In genomic region chr2:33372940-33373553, GRCh38 we compare ENCODE assay signal across 8 cellular contexts.
DNase-seq lines count a peak whose midpoint lies in the region; ATAC-seq and TF ChIP-seq lines count a peak whose summit lies in the region.

No MANE protein-coding gene starts in this region.

- no peaks in the 10 kb centered on the region for H3K27me3 ChIP-seq in heart right ventricle
- H3K27me3 ChIP-seq in NT2/D1 (ENCODE audit: insufficient read depth, insufficient read length): no peaks in the 10 kb centered on the region

- H3K36me3 ChIP-seq in heart right ventricle: peaks cover 0 to 24% (median 0%) of the 10 kb centered on the region in 9 donors
- H3K36me3 ChIP-seq in NT2/D1 (ENCODE audit: insufficient read depth, insufficient read length, low read length): no peaks in the 10 kb centered on the region

- H3K4me1 Mint-ChIP-seq in naive B cell: no peaks in the 10 kb centered on the region

- H3K4me1 ChIP-seq in heart right ventricle (peaks cover 0 to 17% (median 0%) of the 10 kb centered on the region in 9 donors), NT2/D1 (ENCODE audit: insufficient read depth, insufficient read length) (no peaks in the 10 kb centered on the region)

- no peaks in the 10 kb centered on the region for H3K9me3 Mint-ChIP-seq in naive B cell

- peak; percentile 50 to 83 (median 80) for TF ChIP-seq CTCF in heart right ventricle (IDR thresholded peaks at IDR 0.05)

- H3K36me3 Mint-ChIP-seq in naive B cell: no peaks in the 10 kb centered on the region

- no peak overlapping the region for H3K27ac ChIP-seq in heart right ventricle

- DNase-seq in heart right ventricle: peak in 1 of 2 donors; percentile 16
- no peak for DNase-seq in Right ventricle myocardium inferior (ENCODE audit: missing footprints)
- peak; percentile 44 for DNase-seq in NT2/D1 (ENCODE audit: low read depth, low spot score)
- peak; percentile 61 to 76 for DNase-seq in dermis microvascular lymphatic vessel endothelial cell (ENCODE audit: low read depth in 2 of 2)
- peak; percentile 30 for DNase-seq in naive B cell
- DNase-seq in UCSD-AML1 (lab: John Stamatoyannopoulos, UW; ENCODE audit: unreplicated experiment): no peak

- intact Hi-C loops in heart right ventricle (cut with DNase I) (loop anchor here in 7 of 10 donors (5.0 to 10.0 kb wide), 6 partner anchors 81 to 598 kb away; no protein-coding TSS in a partner anchor), Right ventricle myocardium inferior (cut with DNase I) (loop anchor here (10.0 kb wide), 2 partner anchors 338 to 598 kb away; no protein-coding TSS in a partner anchor)

- no peaks in the 10 kb centered on the region for H3K27me3 Mint-ChIP-seq in naive B cell

- no peak overlapping the region for H3K27ac Mint-ChIP-seq in naive B cell

- no peak overlapping the region for H3K9ac ChIP-seq in NT2/D1 (ENCODE audit: insufficient read length, low read depth)

- WGBS in heart right ventricle, 2 donors: 27 to 38% methylated on average over 5 of the region's 5 CpGs

- H3K4me3 ChIP-seq in heart right ventricle (no peak overlapping the region), NT2/D1 (ENCODE audit: insufficient read length, low read depth) (no peak overlapping the region)

- ATAC-seq in heart right ventricle: no peak
- no peak for ATAC-seq in Right ventricle myocardium inferior
- ATAC-seq in HG02981 (IDR thresholded peaks at IDR 0.05; ENCODE audit: unreplicated experiment): peak; percentile 67
- ATAC-seq in naive B cell (ENCODE audit: low read depth in 2 of 2): peak; percentile 35 to 44
- ATAC-seq in esophagus mucosa: no peak

- H3K4me3 Mint-ChIP-seq in naive B cell: no peak overlapping the region

- H3K9me3 ChIP-seq in heart right ventricle (no peaks in the 10 kb centered on the region), NT2/D1 (ENCODE audit: insufficient read depth, low read length) (no peaks in the 10 kb centered on the region)

Comparison
In these comparisons a context has a peak if more than half of its experiments do, and no peak if none do; other contexts are left out.
1. ATAC-seq: peak in HG02981 (single experiment) and naive B cell (2 of 2); none in heart right ventricle (0 of 8), Right ventricle myocardium inferior (single experiment) and esophagus mucosa (single experiment).
2. DNase-seq: peak in NT2/D1 (single experiment), dermis microvascular lymphatic vessel endothelial cell (2 of 2) and naive B cell (single experiment); none in Right ventricle myocardium inferior (single experiment) and UCSD-AML1 (single experiment).